8 cellular contexts compared by ENCODE assay signal in the genomic region with DNA sequence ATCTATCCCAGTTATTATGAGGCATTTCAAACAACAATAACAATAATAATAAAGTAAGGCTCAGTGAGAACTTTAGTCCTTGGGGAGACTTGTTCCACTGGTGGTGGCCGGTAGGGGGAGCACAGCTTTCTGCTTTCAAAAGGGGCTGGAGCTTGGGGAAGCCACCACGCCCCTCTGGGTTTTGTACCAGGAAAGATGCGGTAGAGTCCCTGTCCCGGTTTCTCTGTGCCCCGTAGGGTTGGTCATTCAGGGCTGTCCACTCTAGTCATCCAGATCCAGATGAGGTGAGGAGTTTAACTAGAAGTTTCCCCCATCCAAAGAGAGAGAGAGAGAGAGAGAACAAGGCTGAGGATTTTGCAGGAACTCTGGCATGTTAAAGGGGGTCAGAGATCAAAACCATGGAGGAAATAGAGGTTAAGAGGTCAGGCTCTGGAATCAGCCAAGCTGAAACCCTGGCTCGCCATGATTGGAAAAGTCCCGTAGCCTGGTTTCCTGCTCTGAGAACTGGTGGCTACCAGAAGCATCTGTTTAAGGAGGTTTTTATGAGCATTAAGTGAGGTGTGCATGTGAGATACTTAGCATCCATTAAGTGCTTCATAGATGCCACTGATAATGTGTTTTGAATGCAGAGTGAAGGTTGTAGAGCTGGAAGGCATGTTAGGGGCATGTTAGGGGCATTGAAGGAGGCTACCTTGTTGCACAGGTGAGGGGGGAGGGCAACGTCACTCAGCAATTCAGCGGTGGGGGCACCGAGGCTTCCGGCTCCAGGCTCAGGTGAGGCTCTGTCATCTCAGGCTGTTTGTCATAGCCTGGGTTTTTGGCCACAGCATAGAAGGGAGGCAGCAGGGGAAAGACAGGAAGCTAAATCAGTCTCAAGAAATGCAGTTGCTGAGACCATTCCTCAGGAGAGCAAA.
A peak's percentile ranks its signal among the peaks of the same experiment; 100 is the strongest.
DNase-seq lines count a peak whose midpoint lies in the region; ATAC-seq, FAIRE-seq and TF ChIP-seq lines count a peak whose summit lies in the region.

No MANE protein-coding gene starts in this region.

- H3K27ac Mint-ChIP-seq in activated naive CD8-positive, alpha-beta T cell: no peak overlapping the region

- H2AFZ ChIP-seq in keratinocyte (ENCODE audit: control insufficient read depth, low read length): no peak overlapping the region

- H3K4me3 ChIP-seq in keratinocyte (ENCODE audit: control insufficient read depth in 2 of 3, extremely low read depth in 1 of 3, insufficient read depth in 2 of 3, low read depth in 1 of 3, low read length in 3 of 3): no peak overlapping the region

- peak; percentile 59 to 70 (median 67) for TF ChIP-seq CTCF in keratinocyte (optimal IDR thresholded peaks at IDR 0.05 in 1 of 3, IDR thresholded peaks at IDR 0.05 in 1 of 3, conservative IDR thresholded peaks at IDR 0.05 in 1 of 3; ENCODE audit: extremely low read depth in 1 of 3, insufficient read depth in 2 of 3, low read length in 3 of 3)

- no peak for TF ChIP-seq POLR2A in GM12892 (IDR thresholded peaks at IDR 0.05; ENCODE audit: low read depth, low read length)

- H3K27me3 Mint-ChIP-seq in activated naive CD8-positive, alpha-beta T cell: no peaks in the 10 kb centered on the region

- H3K9me3 Mint-ChIP-seq in activated naive CD8-positive, alpha-beta T cell (ENCODE audit: low read depth): no peaks in the 10 kb centered on the region

- no peak overlapping the region for H3K27ac ChIP-seq in keratinocyte (ENCODE audit: control insufficient read depth, insufficient read depth, low read length)

- ATAC-seq in HG02840 (IDR thresholded peaks at IDR 0.05; ENCODE audit: low FRiP score, unreplicated experiment): peak; percentile 57
- no peak for ATAC-seq in stimulated activated naive CD8-positive, alpha-beta T cell treated with anti-CD3 and anti-CD28 coated beads, Interleukin-15, Interleukin-2, amounts not matched to agents 100 U/mL and 50 U/mL, for 24 hours

- no peaks in the 10 kb centered on the region for H4K20me1 ChIP-seq in keratinocyte (ENCODE audit: control insufficient read depth, extremely low read depth, insufficient read depth, low read length)

- FAIRE-seq in GM12892 (lab: Jason Lieb, UNC) (peak; percentile 74), keratinocyte (lab: Jason Lieb, UNC) (no peak)

- H3K9ac ChIP-seq in keratinocyte (ENCODE audit: control insufficient read depth, extremely low read depth, insufficient read depth, low read length): no peak overlapping the region

- H3K4me3 Mint-ChIP-seq in activated naive CD8-positive, alpha-beta T cell: peak overlapping the region; percentile 24

- H3K36me3 Mint-ChIP-seq in activated naive CD8-positive, alpha-beta T cell: no peaks in the 10 kb centered on the region

- H3K36me3 ChIP-seq in keratinocyte (ENCODE audit: control insufficient read depth in 2 of 2, extremely low read depth in 1 of 2, insufficient read depth in 2 of 2, low read length in 2 of 2): no peaks in the 10 kb centered on the region

- H3K79me2 ChIP-seq in keratinocyte (ENCODE audit: control insufficient read depth, insufficient read depth, low read length): no peaks in the 10 kb centered on the region

- no peak overlapping the region for H3K4me2 ChIP-seq in keratinocyte (ENCODE audit: control insufficient read depth, extremely low read depth, insufficient read depth, low read depth, low read length)

- no peaks in the 10 kb centered on the region for H3K9me1 ChIP-seq in keratinocyte (ENCODE audit: control insufficient read depth, extremely low read depth, insufficient read depth, low read length)

- no peaks in the 10 kb centered on the region for H3K4me1 ChIP-seq in keratinocyte (ENCODE audit: control insufficient read depth, extremely low read depth, insufficient read depth, low read length)

- H3K9me3 ChIP-seq in keratinocyte (ENCODE audit: control insufficient read depth, low read depth, low read length): no peaks in the 10 kb centered on the region

- DNase-seq in AG08396 (ENCODE audit: low spot score): peak; percentile 69
- DNase-seq in GM12892 (ENCODE audit: insufficient read length): peak; percentile 50
- DNase-seq in NOMO-1 treated with DMSO at 0.1 percent for 48 hours (lab: John Stamatoyannopoulos, UW; ENCODE audit: unreplicated experiment): peak; percentile 27
- DNase-seq in keratinocyte (ENCODE audit: low read depth, low spot score): no peak
- DNase-seq in stimulated activated naive CD8-positive, alpha-beta T cell treated with anti-CD3 and anti-CD28 coated beads, Interleukin-15, Interleukin-2, amounts not matched to agents 100 U/mL and 50 U/mL, for 24 hours: peak; percentile 62
- DNase-seq in effector CD8-positive, alpha-beta T cell (lab: John Stamatoyannopoulos, UW): no peak

- dilution Hi-C loops in keratinocyte (cut with MboI; ENCODE audit: extremely low pct_ligation_motif_present, low sequenced_read_pairs): loop anchor here (25.0 kb wide), 1 partner anchor 607 kb away; no protein-coding TSS in a partner anchor

- peaks cover 10% of the 10 kb centered on the region for H3K4me1 Mint-ChIP-seq in activated naive CD8-positive, alpha-beta T cell (ENCODE audit: low read depth)

- H3K27me3 ChIP-seq in keratinocyte (ENCODE audit: control insufficient read depth, extremely low read depth, insufficient read depth, low read length): no peaks in the 10 kb centered on the region

Comparison
In these comparisons a context has a peak if more than half of its experiments do, and no peak if none do; other contexts are left out.
1. DNase-seq: peak in AG08396 (single experiment), GM12892 (single experiment), NOMO-1 treated with DMSO at 0.1 percent for 48 hours (single experiment) and stimulated activated naive CD8-positive, alpha-beta T cell treated with anti-CD3 and anti-CD28 coated beads, Interleukin-15, Interleukin-2, amounts not matched to agents 100 U/mL and 50 U/mL, for 24 hours (single experiment); none in keratinocyte (single experiment) and effector CD8-positive, alpha-beta T cell (single experiment).